Comparison of ENCODE assay signal across 21 cellular contexts in genomic region chr5:159945359-159945758, GRCh38. TPM values are rescaled to one million over a fixed set of nuclear protein-coding genes. Genes with fewer than 3 reads are reported as not detected.
DNase-seq lines count a peak whose midpoint lies in the region; ATAC-seq and TF ChIP-seq lines count a peak whose summit lies in the region.
"Had no signal": no experiment of that assay in that cellular context is flagged by ENCODE, and none has a peak within 500 bp of the region (broad histone marks: within the 10 kb centered on the region; RNA-seq: fewer than 3 reads in every experiment).

No MANE protein-coding gene starts in this region.

- DNase-seq in DMS53 (lab: John Stamatoyannopoulos, UW) (peak; percentile 8), DMS53 treated with DMSO at 0.1 percent for 48 hours (lab: John Stamatoyannopoulos, UW; ENCODE audit: unreplicated experiment) (no peak), dermis microvascular lymphatic vessel endothelial cell (ENCODE audit: low read depth in 2 of 2) (peak; percentile 24 to 45), islet precursor cell (peak; percentile 57), thyroid gland (no peak), GM10266 (ENCODE audit: extremely low spot score) (no peak)
- DNase-seq in activated T-cell treated with anti-CD3 and anti-CD28 coated beads, Interleukin-2, amount 50 U/mL, for 4 hours: no peak
- DNase-seq: Caco-2; CD4-positive, CD25-positive, alpha-beta regulatory T cell; CD8-positive, alpha-beta T cell; DMS153; DMS79 treated with DMSO at 0.1 percent for 48 hours; GM23248; H7; HCEC 1CT had no signal

- no peaks in the 10 kb centered on the region for H3K4me1 ChIP-seq in thyroid gland
- H3K4me1 ChIP-seq: BLaER1 had no signal

- H3K27ac ChIP-seq in thyroid gland: no peak overlapping the region
- H3K27ac ChIP-seq: 22Rv1, BLaER1, C4-2B, GM23248 had no signal

- H3K9me3 ChIP-seq in thyroid gland: no peaks in the 10 kb centered on the region
- H3K9me3 ChIP-seq: BLaER1, Caco-2 had no signal

- no peak overlapping the region for H3K4me3 Mint-ChIP-seq in activated T-cell treated with anti-CD3 and anti-CD28 coated beads, Interleukin-2, amount 50 U/mL, for 4 hours
- H3K4me3 Mint-ChIP-seq: B cell; CD4-positive, CD25-positive, alpha-beta regulatory T cell; CD8-positive, alpha-beta T cell had no signal

- H3K4me3 ChIP-seq in thyroid gland (replicated peaks in 1 of 3): no peak overlapping the region
- H3K4me3 ChIP-seq: BLaER1, GM12878, GM23248 had no signal

- 80 to 81% methylated on average over 2 of the region's 2 CpGs for WGBS in thyroid gland, 2 donors

- no peaks in the 10 kb centered on the region for H3K36me3 Mint-ChIP-seq in activated T-cell treated with anti-CD3 and anti-CD28 coated beads, Interleukin-2, amount 50 U/mL, for 4 hours (ENCODE audit: insufficient read depth)
- H3K36me3 Mint-ChIP-seq: CD4-positive, CD25-positive, alpha-beta regulatory T cell; CD8-positive, alpha-beta T cell had no signal

- peaks cover 32% of the 10 kb centered on the region for H3K27me3 Mint-ChIP-seq in activated T-cell treated with anti-CD3 and anti-CD28 coated beads, Interleukin-2, amount 50 U/mL, for 4 hours (ENCODE audit: low read depth)

- no peaks in the 10 kb centered on the region for H3K4me1 Mint-ChIP-seq in activated T-cell treated with anti-CD3 and anti-CD28 coated beads, Interleukin-2, amount 50 U/mL, for 4 hours (ENCODE audit: low read depth)
- H3K4me1 Mint-ChIP-seq: B cell; CD4-positive, CD25-positive, alpha-beta regulatory T cell had no signal

- no peaks in the 10 kb centered on the region for H3K36me3 ChIP-seq in thyroid gland
- H3K36me3 ChIP-seq: BLaER1 had no signal

- ATAC-seq in activated T-cell treated with anti-CD3 and anti-CD28 coated beads, Interleukin-2, amount 50 U/mL, for 4 hours: no peak
- ATAC-seq: CD8-positive, alpha-beta T cell; GM12878 had no signal

- intact Hi-C loops in thyroid gland (cut with DNase I): no loop called here

- no peaks in the 10 kb centered on the region for H3K9me3 Mint-ChIP-seq in activated T-cell treated with anti-CD3 and anti-CD28 coated beads, Interleukin-2, amount 50 U/mL, for 4 hours
- H3K9me3 Mint-ChIP-seq: CD8-positive, alpha-beta T cell had no signal

- TF ChIP-seq POLR2A in thyroid gland (IDR thresholded peaks at IDR 0.05): no peak

- H3K27me3 ChIP-seq in thyroid gland: no peaks in the 10 kb centered on the region
- H3K27me3 ChIP-seq: BLaER1 had no signal

- no peak for TF ChIP-seq CTCF in thyroid gland (IDR thresholded peaks at IDR 0.05)
- TF ChIP-seq CTCF in GM10266 (IDR thresholded peaks at IDR 0.05; ENCODE audit: control insufficient read depth, insufficient read depth, low read depth, missing control alignments): no peak

RNA-seq across cellular contexts. Expression of gene ADRA1B, which starts 29.1 kb away (rescaled TPM):
- total RNA-seq in dermis microvascular lymphatic vessel endothelial cell (under 0.01 TPM in 2 replicates), thyroid gland (10 to 100 TPM in 1 of 4 donors, 1 to 10 TPM in 3; 1.2 to 13.2 (median 3.1) TPM)
- under 1 TPM; 0.43 to 0.71 (median 0.49) TPM for total RNA-seq in activated T-cell treated with anti-CD3 and anti-CD28 coated beads, Interleukin-2, amount 50 U/mL, for 4 hours
- total RNA-seq: B cell; Caco-2; CD4-positive, CD25-positive, alpha-beta regulatory T cell; CD8-positive, alpha-beta T cell; GM12878; H1 had no signal

Comparison
In these comparisons a context has a peak if more than half of its experiments do, and no peak if none do; other contexts are left out.
1. DNase-seq: peak in DMS53 (single experiment), dermis microvascular lymphatic vessel endothelial cell (2 of 2) and islet precursor cell (single experiment); none in DMS53 treated with DMSO at 0.1 percent for 48 hours (single experiment), thyroid gland (0 of 2), activated T-cell treated with anti-CD3 and anti-CD28 coated beads, Interleukin-2, amount 50 U/mL, for 4 hours (single experiment) and GM10266 (single experiment).